In genomic region chr14:87049886-87050820, GRCh38 we compare ENCODE assay signal across 8 cellular contexts.
DNase-seq lines count a peak whose midpoint lies in the region; ATAC-seq and TF ChIP-seq lines count a peak whose summit lies in the region.

No MANE protein-coding gene starts in this region.

- WGBS in heart left ventricle, 4 donors, result 26 to 58% (median 38%) methylated on average over 1 to 2 of the region's 2 CpGs

- no peak overlapping the region for H3K4me3 Mint-ChIP-seq in type B pancreatic cell

- DNase-seq in cardiac muscle cell (ENCODE audit: low read depth in 1 of 2, low spot score in 1 of 2) (peak; percentile 25 to 40), heart left ventricle (no peak), NCI-H2081 (lab: John Stamatoyannopoulos, UW) (peak; percentile 34 to 64), dedifferentiated amniotic fluid mesenchymal stem cell (ENCODE audit: extremely low spot score) (peak; percentile 53), type B pancreatic cell (ENCODE audit: extremely low spot score, unreplicated experiment) (no peak), mesenteric fat pad (ENCODE audit: low spot score) (no peak), NCI-H128 (lab: John Stamatoyannopoulos, UW; ENCODE audit: unreplicated experiment) (no peak)

- no peak overlapping the region for H3K4me3 ChIP-seq in cardiac muscle cell
- H3K4me3 ChIP-seq in heart left ventricle, result no peak overlapping the region

- no peaks in the 10 kb centered on the region for H3K27me3 ChIP-seq in cardiac muscle cell
- no peaks in the 10 kb centered on the region for H3K27me3 ChIP-seq in heart left ventricle

- no peaks in the 10 kb centered on the region for H3K36me3 Mint-ChIP-seq in type B pancreatic cell

- no peaks in the 10 kb centered on the region for H3K4me1 ChIP-seq in cardiac muscle cell (ENCODE audit: low read depth)
- no peaks in the 10 kb centered on the region for H3K4me1 ChIP-seq in heart left ventricle

- no peak overlapping the region for H3K27ac Mint-ChIP-seq in type B pancreatic cell

- no peaks in the 10 kb centered on the region for H3K9me3 Mint-ChIP-seq in type B pancreatic cell

- no peak for TF ChIP-seq POLR2A in heart left ventricle (IDR thresholded peaks at IDR 0.05)

- no peaks in the 10 kb centered on the region for H3K4me1 Mint-ChIP-seq in type B pancreatic cell (ENCODE audit: unreplicated experiment)

- intact Hi-C loops in heart left ventricle (cut with DNase I), result no loop called here

- TF ChIP-seq CTCF in cardiac muscle cell (IDR thresholded peaks at IDR 0.05; ENCODE audit: low read depth, low read length), result peak; percentile 52
- peak in 6 of 12 donors; percentile 10 to 40 (median 30) for TF ChIP-seq CTCF in heart left ventricle (IDR thresholded peaks at IDR 0.05)
- peak; percentile 72 for TF ChIP-seq CTCF in type B pancreatic cell (conservative IDR thresholded peaks at IDR 0.05)

- H3K36me3 ChIP-seq in cardiac muscle cell, result no peaks in the 10 kb centered on the region
- no peaks in the 10 kb centered on the region for H3K36me3 ChIP-seq in heart left ventricle

- ATAC-seq in heart left ventricle (no peak), HG03039 (IDR thresholded peaks at IDR 0.05; ENCODE audit: unreplicated experiment) (no peak)

- no peak overlapping the region for H3K27ac ChIP-seq in cardiac muscle cell
- H3K27ac ChIP-seq in heart left ventricle, result no peak overlapping the region

- H3K27me3 Mint-ChIP-seq in type B pancreatic cell, result peaks cover 36% of the 10 kb centered on the region

- H3K9me3 ChIP-seq in cardiac muscle cell (ENCODE audit: low read depth) (no peaks in the 10 kb centered on the region), heart left ventricle (no peaks in the 10 kb centered on the region)

Comparison
In these comparisons a context has a peak if more than half of its experiments do, and no peak if none do; other contexts are left out.
1. DNase-seq: peak in cardiac muscle cell (2 of 2), NCI-H2081 (2 of 2) and dedifferentiated amniotic fluid mesenchymal stem cell (single experiment); none in heart left ventricle (0 of 5), type B pancreatic cell (single experiment), mesenteric fat pad (single experiment) and NCI-H128 (single experiment).